Comparison of ENCODE assay signal across 25 cellular contexts in genomic region chr1:15348648-15349047, GRCh38.
"Had no signal": no experiment of that assay in that cellular context is flagged by ENCODE, and none has a peak within 500 bp of the region (broad histone marks: within the 10 kb centered on the region; RNA-seq: fewer than 3 reads in every experiment).

No MANE protein-coding gene starts in this region.

- H3K4me3 Mint-ChIP-seq: endodermal cell; naive thymus-derived CD8-positive, alpha-beta T cell; neural crest cell had no signal

- H3K27ac Mint-ChIP-seq: endodermal cell, progenitor cell of endocrine pancreas had no signal

- H3K27me3 ChIP-seq: stomach, thyroid gland, vagina had no signal

- H3K36me3 Mint-ChIP-seq: naive thymus-derived CD8-positive, alpha-beta T cell had no signal

- ATAC-seq: esophagus mucosa; heart right ventricle; left ventricle myocardium superior; lower lobe of right lung; naive thymus-derived CD8-positive, alpha-beta T cell; sciatic nerve; stimulated activated effector memory CD8-positive, alpha-beta T cell treated with anti-CD3 and anti-CD28 coated beads, Interleukin-12 subunit alpha, Interleukin-12 subunit beta, amount 100 ng/mL, for 72 hours had no signal

- DNase-seq: effector CD8-positive, alpha-beta T cell; endodermal cell; foreskin fibroblast; glutamatergic neuron; heart right ventricle; hippocampal formation; islet precursor cell; left ventricle myocardium superior; lower lobe of right lung; naive thymus-derived CD8-positive, alpha-beta T cell; stimulated activated CD4-positive, alpha-beta T cell treated with anti-CD3 and anti-CD28 coated beads, Interleukin-12 subunit alpha, Interleukin-12 subunit beta, amount 100 ng/mL, for 4 hours; stimulated activated CD4-positive, alpha-beta T cell treated with anti-CD3 and anti-CD28 coated beads, Interleukin-1b, Interleukin-23, amount 100 ng/mL, for 48 hours; stimulated activated CD4-positive, alpha-beta T cell treated with anti-CD3 and anti-CD28 coated beads, Interleukin-4, amount 100 ng/mL, for 24 hours; stimulated activated naive CD4-positive, alpha-beta T cell treated with Interleukin-2 at 50 U/mL for 16 hours; stomach; thyroid gland; trophoblast cell had no signal

- H3K4me1 Mint-ChIP-seq: endodermal cell had no signal

- H3K4me3 ChIP-seq: heart right ventricle, lower lobe of right lung, smooth muscle cell, stomach, thyroid gland, vagina had no signal

- H3K4me1 ChIP-seq: parathyroid adenoma had no signal

- H3K9me3 Mint-ChIP-seq: endodermal cell; neural crest cell; stimulated activated effector memory CD8-positive, alpha-beta T cell treated with anti-CD3 and anti-CD28 coated beads, Interleukin-12 subunit alpha, Interleukin-12 subunit beta, amount 100 ng/mL, for 72 hours had no signal

- H3K36me3 ChIP-seq: heart right ventricle, lower lobe of right lung, stomach, thyroid gland, vagina had no signal

- H3K27ac ChIP-seq: heart right ventricle, lower lobe of right lung, parathyroid adenoma, stomach, thyroid gland, vagina had no signal
